Comparison of ENCODE assay signal across 18 cellular contexts in the genomic region with DNA sequence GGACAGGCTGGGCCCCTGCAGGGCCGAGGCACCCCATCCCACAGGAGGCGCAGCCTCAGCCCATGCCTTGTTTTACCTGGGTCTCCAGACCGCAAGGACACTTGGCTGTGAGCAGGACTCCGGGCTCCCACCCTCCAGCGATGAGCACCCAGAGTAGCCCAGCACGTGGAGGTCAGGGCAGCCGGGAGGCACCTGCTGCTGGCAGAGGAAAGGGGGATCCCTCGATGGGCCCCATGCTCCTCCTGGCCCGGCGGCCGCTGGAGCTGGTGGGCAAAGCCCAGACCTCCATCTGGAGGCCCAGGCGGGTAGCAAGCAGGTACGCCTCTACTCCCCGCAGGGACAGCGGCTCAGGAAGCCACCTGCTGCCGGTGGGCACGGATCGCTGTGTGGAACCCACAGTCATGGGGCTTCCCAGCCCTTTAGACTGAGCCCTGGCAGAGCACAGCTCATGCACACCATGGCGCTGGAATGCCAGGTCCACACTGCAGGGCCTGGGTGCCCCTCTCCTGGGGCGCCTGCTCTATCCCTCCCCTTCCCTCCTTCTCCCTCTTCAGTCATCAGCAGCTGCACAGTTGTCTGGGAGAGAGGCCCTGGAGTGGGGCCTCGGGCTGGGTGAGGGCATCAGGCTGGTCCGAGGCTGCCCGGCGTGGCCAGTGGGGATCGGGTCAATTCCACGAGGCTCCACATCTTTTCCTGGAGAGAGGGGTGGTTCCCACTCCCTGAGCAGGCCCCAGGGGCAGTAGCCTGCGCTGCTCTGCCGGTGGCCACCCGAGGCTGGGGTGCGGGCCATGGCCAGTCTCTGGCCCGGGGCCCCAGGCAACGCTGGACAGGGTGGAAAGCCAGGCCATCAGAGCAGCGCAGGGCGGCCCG.
DNase-seq lines count a peak whose midpoint lies in the region; ATAC-seq and TF ChIP-seq lines count a peak whose summit lies in the region.
"Had no signal": no experiment of that assay in that cellular context is flagged by ENCODE, and none has a peak within 500 bp of the region (broad histone marks: within the 10 kb centered on the region; RNA-seq: fewer than 3 reads in every experiment).

No MANE protein-coding gene starts in this region.

- TF ChIP-seq CTCF in BE2C (IDR thresholded peaks at IDR 0.05; ENCODE audit: low read depth, low read length) = no peak
- no peak for TF ChIP-seq CTCF in colonic mucosa (IDR thresholded peaks at IDR 0.05)
- TF ChIP-seq CTCF in right atrium auricular region (IDR thresholded peaks at IDR 0.05) = no peak
- no peak for TF ChIP-seq CTCF in psoas muscle (IDR thresholded peaks at IDR 0.05)
- TF ChIP-seq CTCF in GM13977 (IDR thresholded peaks at IDR 0.05; ENCODE audit: extremely low read depth, insufficient read depth, missing control alignments) = no peak
- TF ChIP-seq CTCF in RWPE1 (conservative IDR thresholded peaks at IDR 0.05; ENCODE audit: low read depth) = no peak

- POLR2A ChIA-PET in RWPE1 (lab: Yijun Ruan, JAX; ENCODE audit: low non-redundant PET) = no interaction called here

- intact Hi-C loops in colonic mucosa (cut with DNase I) = loop anchor here (5.0 kb wide), 1 partner anchor 75 kb away; a partner anchor contains a TSS
- intact Hi-C loops in psoas muscle (cut with DNase I) = no loop called here

- WGBS in psoas muscle, 3 donors = 88 to 93% (median 90%) methylated on average over 32 to 35 of the region's 35 CpGs

- in situ Hi-C loops in GM13977 (cut with MboI; ENCODE audit: low pct_unique_long_range_greater_than_20kb, low sequenced_read_pairs, unreplicated experiment) = no loop called here

- H3K9ac ChIP-seq in colonic mucosa (ENCODE audit: low read depth in 2 of 2, low read length in 2 of 2) = peak overlapping the region; percentile 17 to 38

- DNase-seq in BE2C (peak; percentile 3), colonic mucosa (no peak), right atrium auricular region (ENCODE audit: low spot score) (no peak), psoas muscle (peak; percentile 9 to 40), GM13977 (ENCODE audit: low spot score) (no peak), RWPE1 (ENCODE audit: low spot score) (no peak)
- DNase-seq in activated CD4-positive, CD25-positive, alpha-beta regulatory T cell (lab: John Stamatoyannopoulos, UW) = no peak
- DNase-seq: activated CD4-positive, alpha-beta T cell treated with anti-CD3 and anti-CD28 coated beads, Interleukin-2, amount 10 ng/mL, durations not matched to agents 24 days and 14 days; EL; NCI-H1092 treated with DMSO at 0.1 percent for 48 hours; NCI-H2029 treated with DMSO at 0.1 percent for 48 hours; PC-9; retina; T-helper 17 cell had no signal

- H3K27ac ChIP-seq in colonic mucosa (peak overlapping the region; percentile 65), right atrium auricular region (peak overlapping the region; percentile 90 to 96), psoas muscle (no peak overlapping the region), RWPE1 (no peak overlapping the region)
- H3K27ac ChIP-seq: PC-9, SJSA1 had no signal

- H3K27me3 ChIP-seq in BE2C = peaks cover 4% of the 10 kb centered on the region; the same call in 1 of the 2 replicates
- H3K27me3 ChIP-seq in colonic mucosa = no peaks in the 10 kb centered on the region
- H3K27me3 ChIP-seq in right atrium auricular region = no peaks in the 10 kb centered on the region
- H3K27me3 ChIP-seq in psoas muscle (ENCODE audit: insufficient read depth in 3 of 3, low read length in 2 of 3) = peaks cover 0 to 4% (median 0%) of the 10 kb centered on the region in 3 donors
- H3K27me3 ChIP-seq: body of pancreas had no signal

- CTCF ChIA-PET in RWPE1 (lab: Yijun Ruan, JAX) = interaction anchor here (1.1 to 1.5 kb wide), 2 partner anchors 30 to 168 kb away, joined by 4 to 5 read pairs; no protein-coding TSS in a partner anchor

- no peak for ATAC-seq in psoas muscle
- no peak for ATAC-seq in HG03432 (IDR thresholded peaks at IDR 0.05; ENCODE audit: unreplicated experiment)
- ATAC-seq: body of pancreas, T-helper 17 cell had no signal

- H3K4me1 ChIP-seq in BE2C (no peaks in the 10 kb centered on the region), colonic mucosa (peaks cover 40% of the 10 kb centered on the region), right atrium auricular region (peaks cover 0 to 68% of the 10 kb centered on the region in 2 donors), psoas muscle (peaks cover 27% of the 10 kb centered on the region)

- H3K4me3 ChIP-seq in BE2C (ENCODE audit: low read depth, low read length) = no peak overlapping the region
- peak overlapping the region; percentile 5 for H3K4me3 ChIP-seq in colonic mucosa
- H3K4me3 ChIP-seq in right atrium auricular region = no peak overlapping the region
- H3K4me3 ChIP-seq in psoas muscle = no peak overlapping the region
- H3K4me3 ChIP-seq: body of pancreas, GM23338, PC-9, SJSA1 had no signal

- H3K36me3 ChIP-seq in BE2C (no peaks in the 10 kb centered on the region), colonic mucosa (no peaks in the 10 kb centered on the region), right atrium auricular region (no peaks in the 10 kb centered on the region), psoas muscle (ENCODE audit: insufficient read depth in 1 of 2, low read depth in 1 of 2) (no peaks in the 10 kb centered on the region)
- H3K36me3 ChIP-seq: SJSA1 had no signal

- H3K9me3 ChIP-seq in BE2C (no peaks in the 10 kb centered on the region), colonic mucosa (no peaks in the 10 kb centered on the region), right atrium auricular region (no peaks in the 10 kb centered on the region), psoas muscle (no peaks in the 10 kb centered on the region)
- H3K9me3 ChIP-seq: body of pancreas, SJSA1 had no signal

Comparison
In these comparisons a context has a peak if more than half of its experiments do, and no peak if none do; other contexts are left out.
1. DNase-seq: peak in BE2C (single experiment) and psoas muscle (2 of 2); none in colonic mucosa (single experiment), right atrium auricular region (single experiment), GM13977 (single experiment), RWPE1 (single experiment) and activated CD4-positive, CD25-positive, alpha-beta regulatory T cell (0 of 4).
2. H3K27ac ChIP-seq: peak in colonic mucosa (single experiment) and right atrium auricular region (2 of 2); none in psoas muscle (single experiment) and RWPE1 (single experiment).